ENCODE assay signal across 1 cellular context in genomic region chr1:226026833-226027232, GRCh38.
TF ChIP-seq lines count a peak whose summit lies in the region.

No MANE protein-coding gene starts in this region.

TF ChIP-seq in K562, 482 proteins besides CTCF, POLR2A, EP300 and RAD21:
- TF ChIP-seq ZNF444 (CRISPR knock-in tag; IDR thresholded peaks at IDR 0.05), result no peak
- TF ChIP-seq JUN (IDR thresholded peaks at IDR 0.05; ENCODE audit: borderline replicate concordance, low read depth, low read length), result no peak
- TF ChIP-seq JUN (CRISPR knock-in tag; IDR thresholded peaks at IDR 0.05; ENCODE audit: borderline replicate concordance), result no peak
- TF ChIP-seq SRSF7 (optimal IDR thresholded peaks at IDR 0.05; ENCODE audit: low read depth, low read length), result no peak
- TF ChIP-seq, protein P1, sequence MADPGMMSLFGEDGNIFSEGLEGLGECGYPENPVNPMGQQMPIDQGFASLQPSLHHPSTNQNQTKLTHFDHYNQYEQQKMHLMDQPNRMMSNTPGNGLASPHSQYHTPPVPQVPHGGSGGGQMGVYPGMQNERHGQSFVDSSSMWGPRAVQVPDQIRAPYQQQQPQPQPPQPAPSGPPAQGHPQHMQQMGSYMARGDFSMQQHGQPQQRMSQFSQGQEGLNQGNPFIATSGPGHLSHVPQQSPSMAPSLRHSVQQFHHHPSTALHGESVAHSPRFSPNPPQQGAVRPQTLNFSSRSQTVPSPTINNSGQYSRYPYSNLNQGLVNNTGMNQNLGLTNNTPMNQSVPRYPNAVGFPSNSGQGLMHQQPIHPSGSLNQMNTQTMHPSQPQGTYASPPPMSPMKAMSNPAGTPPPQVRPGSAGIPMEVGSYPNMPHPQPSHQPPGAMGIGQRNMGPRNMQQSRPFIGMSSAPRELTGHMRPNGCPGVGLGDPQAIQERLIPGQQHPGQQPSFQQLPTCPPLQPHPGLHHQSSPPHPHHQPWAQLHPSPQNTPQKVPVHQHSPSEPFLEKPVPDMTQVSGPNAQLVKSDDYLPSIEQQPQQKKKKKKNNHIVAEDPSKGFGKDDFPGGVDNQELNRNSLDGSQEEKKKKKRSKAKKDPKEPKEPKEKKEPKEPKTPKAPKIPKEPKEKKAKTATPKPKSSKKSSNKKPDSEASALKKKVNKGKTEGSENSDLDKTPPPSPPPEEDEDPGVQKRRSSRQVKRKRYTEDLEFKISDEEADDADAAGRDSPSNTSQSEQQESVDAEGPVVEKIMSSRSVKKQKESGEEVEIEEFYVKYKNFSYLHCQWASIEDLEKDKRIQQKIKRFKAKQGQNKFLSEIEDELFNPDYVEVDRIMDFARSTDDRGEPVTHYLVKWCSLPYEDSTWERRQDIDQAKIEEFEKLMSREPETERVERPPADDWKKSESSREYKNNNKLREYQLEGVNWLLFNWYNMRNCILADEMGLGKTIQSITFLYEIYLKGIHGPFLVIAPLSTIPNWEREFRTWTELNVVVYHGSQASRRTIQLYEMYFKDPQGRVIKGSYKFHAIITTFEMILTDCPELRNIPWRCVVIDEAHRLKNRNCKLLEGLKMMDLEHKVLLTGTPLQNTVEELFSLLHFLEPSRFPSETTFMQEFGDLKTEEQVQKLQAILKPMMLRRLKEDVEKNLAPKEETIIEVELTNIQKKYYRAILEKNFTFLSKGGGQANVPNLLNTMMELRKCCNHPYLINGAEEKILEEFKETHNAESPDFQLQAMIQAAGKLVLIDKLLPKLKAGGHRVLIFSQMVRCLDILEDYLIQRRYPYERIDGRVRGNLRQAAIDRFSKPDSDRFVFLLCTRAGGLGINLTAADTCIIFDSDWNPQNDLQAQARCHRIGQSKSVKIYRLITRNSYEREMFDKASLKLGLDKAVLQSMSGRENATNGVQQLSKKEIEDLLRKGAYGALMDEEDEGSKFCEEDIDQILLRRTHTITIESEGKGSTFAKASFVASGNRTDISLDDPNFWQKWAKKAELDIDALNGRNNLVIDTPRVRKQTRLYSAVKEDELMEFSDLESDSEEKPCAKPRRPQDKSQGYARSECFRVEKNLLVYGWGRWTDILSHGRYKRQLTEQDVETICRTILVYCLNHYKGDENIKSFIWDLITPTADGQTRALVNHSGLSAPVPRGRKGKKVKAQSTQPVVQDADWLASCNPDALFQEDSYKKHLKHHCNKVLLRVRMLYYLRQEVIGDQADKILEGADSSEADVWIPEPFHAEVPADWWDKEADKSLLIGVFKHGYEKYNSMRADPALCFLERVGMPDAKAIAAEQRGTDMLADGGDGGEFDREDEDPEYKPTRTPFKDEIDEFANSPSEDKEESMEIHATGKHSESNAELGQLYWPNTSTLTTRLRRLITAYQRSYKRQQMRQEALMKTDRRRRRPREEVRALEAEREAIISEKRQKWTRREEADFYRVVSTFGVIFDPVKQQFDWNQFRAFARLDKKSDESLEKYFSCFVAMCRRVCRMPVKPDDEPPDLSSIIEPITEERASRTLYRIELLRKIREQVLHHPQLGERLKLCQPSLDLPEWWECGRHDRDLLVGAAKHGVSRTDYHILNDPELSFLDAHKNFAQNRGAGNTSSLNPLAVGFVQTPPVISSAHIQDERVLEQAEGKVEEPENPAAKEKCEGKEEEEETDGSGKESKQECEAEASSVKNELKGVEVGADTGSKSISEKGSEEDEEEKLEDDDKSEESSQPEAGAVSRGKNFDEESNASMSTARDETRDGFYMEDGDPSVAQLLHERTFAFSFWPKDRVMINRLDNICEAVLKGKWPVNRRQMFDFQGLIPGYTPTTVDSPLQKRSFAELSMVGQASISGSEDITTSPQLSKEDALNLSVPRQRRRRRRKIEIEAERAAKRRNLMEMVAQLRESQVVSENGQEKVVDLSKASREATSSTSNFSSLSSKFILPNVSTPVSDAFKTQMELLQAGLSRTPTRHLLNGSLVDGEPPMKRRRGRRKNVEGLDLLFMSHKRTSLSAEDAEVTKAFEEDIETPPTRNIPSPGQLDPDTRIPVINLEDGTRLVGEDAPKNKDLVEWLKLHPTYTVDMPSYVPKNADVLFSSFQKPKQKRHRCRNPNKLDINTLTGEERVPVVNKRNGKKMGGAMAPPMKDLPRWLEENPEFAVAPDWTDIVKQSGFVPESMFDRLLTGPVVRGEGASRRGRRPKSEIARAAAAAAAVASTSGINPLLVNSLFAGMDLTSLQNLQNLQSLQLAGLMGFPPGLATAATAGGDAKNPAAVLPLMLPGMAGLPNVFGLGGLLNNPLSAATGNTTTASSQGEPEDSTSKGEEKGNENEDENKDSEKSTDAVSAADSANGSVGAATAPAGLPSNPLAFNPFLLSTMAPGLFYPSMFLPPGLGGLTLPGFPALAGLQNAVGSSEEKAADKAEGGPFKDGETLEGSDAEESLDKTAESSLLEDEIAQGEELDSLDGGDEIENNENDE (IDR thresholded peaks at IDR 0.05; ENCODE audit: low read depth, low read length), result no peak
- no peak for TF ChIP-seq MXI1 (IDR thresholded peaks at IDR 0.05; ENCODE audit: low read depth, low read length)
- TF ChIP-seq, protein P2, sequence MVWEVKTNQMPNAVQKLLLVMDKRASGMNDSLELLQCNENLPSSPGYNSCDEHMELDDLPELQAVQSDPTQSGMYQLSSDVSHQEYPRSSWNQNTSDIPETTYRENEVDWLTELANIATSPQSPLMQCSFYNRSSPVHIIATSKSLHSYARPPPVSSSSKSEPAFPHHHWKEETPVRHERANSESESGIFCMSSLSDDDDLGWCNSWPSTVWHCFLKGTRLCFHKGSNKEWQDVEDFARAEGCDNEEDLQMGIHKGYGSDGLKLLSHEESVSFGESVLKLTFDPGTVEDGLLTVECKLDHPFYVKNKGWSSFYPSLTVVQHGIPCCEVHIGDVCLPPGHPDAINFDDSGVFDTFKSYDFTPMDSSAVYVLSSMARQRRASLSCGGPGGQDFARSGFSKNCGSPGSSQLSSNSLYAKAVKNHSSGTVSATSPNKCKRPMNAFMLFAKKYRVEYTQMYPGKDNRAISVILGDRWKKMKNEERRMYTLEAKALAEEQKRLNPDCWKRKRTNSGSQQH (CRISPR knock-in tag; IDR thresholded peaks at IDR 0.05), result no peak
- no peak for TF ChIP-seq HDAC3 (IDR thresholded peaks at IDR 0.05; ENCODE audit: borderline replicate concordance, partially characterized antibody)
- TF ChIP-seq ZBTB8A (IDR thresholded peaks at IDR 0.05; ENCODE audit: partially characterized antibody), result no peak
- TF ChIP-seq NFXL1 (CRISPR knock-in tag; IDR thresholded peaks at IDR 0.05), result no peak
- no peak for TF ChIP-seq ZNF12 (CRISPR knock-in tag; IDR thresholded peaks at IDR 0.05)
- no peak for TF ChIP-seq SUPT5H (IDR thresholded peaks at IDR 0.05)
- TF ChIP-seq ARID1B (IDR thresholded peaks at IDR 0.05), result no peak
- no peak for TF ChIP-seq CEBPZ (IDR thresholded peaks at IDR 0.05; ENCODE audit: borderline replicate concordance, low read depth, low read length)
- no peak for TF ChIP-seq MYBL2 (IDR thresholded peaks at IDR 0.05; ENCODE audit: low read depth)
- no peak for TF ChIP-seq MYBL2 (CRISPR knock-in tag; IDR thresholded peaks at IDR 0.05; ENCODE audit: borderline replicate concordance)
- TF ChIP-seq, protein P3, sequence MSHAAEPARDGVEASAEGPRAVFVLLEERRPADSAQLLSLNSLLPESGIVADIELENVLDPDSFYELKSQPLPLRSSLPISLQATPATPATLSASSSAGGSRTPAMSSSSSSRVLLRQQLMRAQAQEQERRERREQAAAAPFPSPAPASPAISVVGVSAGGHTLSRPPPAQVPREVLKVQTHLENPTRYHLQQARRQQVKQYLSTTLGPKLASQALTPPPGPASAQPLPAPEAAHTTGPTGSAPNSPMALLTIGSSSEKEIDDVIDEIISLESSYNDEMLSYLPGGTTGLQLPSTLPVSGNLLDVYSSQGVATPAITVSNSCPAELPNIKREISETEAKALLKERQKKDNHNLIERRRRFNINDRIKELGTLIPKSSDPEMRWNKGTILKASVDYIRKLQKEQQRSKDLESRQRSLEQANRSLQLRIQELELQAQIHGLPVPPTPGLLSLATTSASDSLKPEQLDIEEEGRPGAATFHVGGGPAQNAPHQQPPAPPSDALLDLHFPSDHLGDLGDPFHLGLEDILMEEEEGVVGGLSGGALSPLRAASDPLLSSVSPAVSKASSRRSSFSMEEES (CRISPR knock-in tag; IDR thresholded peaks at IDR 0.05), result no peak
- TF ChIP-seq MAFF (IDR thresholded peaks at IDR 0.05; ENCODE audit: low read length), result no peak
